In the genomic region with DNA sequence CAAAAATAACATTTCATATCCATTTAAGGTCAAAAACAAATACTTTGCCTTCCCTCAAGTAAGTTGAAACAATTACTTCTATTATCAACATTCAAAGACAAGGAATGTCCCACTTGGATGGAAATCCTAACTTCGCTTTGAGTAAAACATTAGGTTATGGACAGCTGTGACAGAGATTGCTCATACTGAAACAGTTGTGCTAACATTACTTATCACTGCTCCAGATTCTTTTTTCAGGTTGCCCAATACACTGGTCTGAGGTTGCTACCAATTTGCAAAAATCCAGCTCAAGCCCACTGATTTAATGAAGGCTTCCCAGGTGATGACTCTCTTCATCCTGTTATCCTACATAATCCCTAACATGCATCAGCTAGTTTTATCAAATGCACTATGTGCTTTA, we compare ENCODE assay signal across 24 cellular contexts.
A peak's percentile ranks its signal among the peaks of the same experiment; 100 is the strongest.
DNase-seq lines count a peak whose midpoint lies in the region; ATAC-seq, FAIRE-seq and TF ChIP-seq lines count a peak whose summit lies in the region.
"Had no signal": no experiment of that assay in that cellular context is flagged by ENCODE, and none has a peak within 500 bp of the region (broad histone marks: within the 10 kb centered on the region; RNA-seq: fewer than 3 reads in every experiment).

No MANE protein-coding gene starts in this region.

- no peak for TF ChIP-seq CTCF in epithelial cell of esophagus (IDR thresholded peaks at IDR 0.05; ENCODE audit: insufficient read depth, low read depth, low read length, missing control alignments)

- no peak overlapping the region for H3K4me3 ChIP-seq in epithelial cell of esophagus (ENCODE audit: low read length)
- H3K4me3 ChIP-seq: HAP-1 had no signal

- FAIRE-seq in GM12892 (lab: Jason Lieb, UNC), result no peak
- FAIRE-seq: GM18507 had no signal

- ATAC-seq in activated CD4-positive, alpha-beta T cell treated with anti-CD3 and anti-CD28 coated beads for 36 hours, result no peak
- ATAC-seq in memory B cell (ENCODE audit: low read depth), result no peak
- ATAC-seq: Panc1 had no signal

- no peaks in the 10 kb centered on the region for H3K4me1 Mint-ChIP-seq in activated CD4-positive, alpha-beta T cell treated with anti-CD3 and anti-CD28 coated beads for 36 hours
- H3K4me1 Mint-ChIP-seq in memory B cell, result no peaks in the 10 kb centered on the region

- H3K36me3 Mint-ChIP-seq in activated CD4-positive, alpha-beta T cell treated with anti-CD3 and anti-CD28 coated beads for 36 hours (ENCODE audit: low read depth), result peaks cover 42% of the 10 kb centered on the region
- H3K36me3 Mint-ChIP-seq in memory B cell, result peaks cover 34% of the 10 kb centered on the region

- DNase-seq in activated CD4-positive, alpha-beta T cell treated with anti-CD3 and anti-CD28 coated beads for 36 hours, result no peak
- no peak for DNase-seq in activated CD4-positive, alpha-beta T cell treated with anti-CD3 and anti-CD28 coated beads, Interleukin-2, amount 50 U/mL, for 48 hours
- DNase-seq in epithelial cell of esophagus (ENCODE audit: low read depth), result peak; percentile 37
- no peak for DNase-seq in memory B cell (ENCODE audit: low spot score in 2 of 2)
- no peak for DNase-seq in NCI-H510A treated with DMSO at 0.1 percent for 48 hours (lab: John Stamatoyannopoulos, UW)
- DNase-seq in GM12892 (ENCODE audit: insufficient read length), result no peak
- no peak for DNase-seq in NCI-H69 (lab: John Stamatoyannopoulos, UW)
- DNase-seq: 8988T, ACHN, Calu3, DMS153, DND-41, GOT3, HFFc6, MV-4-11, NCI-H1105 treated with DMSO at 0.1 percent for 48 hours, NCI-H146, NCI-H1930, NCI-H2107, NCI-H524 treated with DMSO at 0.1 percent for 48 hours, SHP77 had no signal

- no peak overlapping the region for H3K4me3 Mint-ChIP-seq in activated CD4-positive, alpha-beta T cell treated with anti-CD3 and anti-CD28 coated beads for 36 hours
- H3K4me3 Mint-ChIP-seq in memory B cell, result no peak overlapping the region
- H3K4me3 Mint-ChIP-seq: HFFc6 had no signal

- H3K27ac Mint-ChIP-seq in activated CD4-positive, alpha-beta T cell treated with anti-CD3 and anti-CD28 coated beads for 36 hours, result peak overlapping the region; percentile 17
- H3K27ac Mint-ChIP-seq in memory B cell, result peak overlapping the region; percentile 25
- H3K27ac Mint-ChIP-seq: HFFc6 had no signal

- intact Hi-C loops in activated CD4-positive, alpha-beta T cell treated with anti-CD3 and anti-CD28 coated beads for 36 hours (cut with DNase I, micrococcal nuclease), result no loop called here

- H3K9me3 Mint-ChIP-seq in activated CD4-positive, alpha-beta T cell treated with anti-CD3 and anti-CD28 coated beads for 36 hours (ENCODE audit: low read depth), result no peaks in the 10 kb centered on the region
- no peaks in the 10 kb centered on the region for H3K9me3 Mint-ChIP-seq in memory B cell
- H3K9me3 Mint-ChIP-seq: HFFc6 had no signal

- POLR2A ChIA-PET in activated CD4-positive, alpha-beta T cell treated with anti-CD3 and anti-CD28 coated beads for 36 hours (lab: Charles Lee), result no interaction called here

- H3K27me3 Mint-ChIP-seq in activated CD4-positive, alpha-beta T cell treated with anti-CD3 and anti-CD28 coated beads for 36 hours, result no peaks in the 10 kb centered on the region
- H3K27me3 Mint-ChIP-seq in memory B cell, result no peaks in the 10 kb centered on the region

- CTCF ChIA-PET in activated CD4-positive, alpha-beta T cell treated with anti-CD3 and anti-CD28 coated beads for 36 hours (lab: Charles Lee), result no interaction called here

- TF ChIP-seq POLR2A in GM12892 (IDR thresholded peaks at IDR 0.05; ENCODE audit: low read depth, low read length), result no peak
